Comparison of ENCODE assay signal across 18 cellular contexts in genomic region chr7:118872568-118872967, GRCh38.
DNase-seq lines count a peak whose midpoint lies in the region; ATAC-seq and TF ChIP-seq lines count a peak whose summit lies in the region.
"Had no signal": no experiment of that assay in that cellular context is flagged by ENCODE, and none has a peak within 500 bp of the region (broad histone marks: within the 10 kb centered on the region; RNA-seq: fewer than 3 reads in every experiment).

No MANE protein-coding gene starts in this region.

- H3K27me3 ChIP-seq in HCT116 (ENCODE audit: insufficient read depth, low read length) = no peaks in the 10 kb centered on the region
- H3K27me3 ChIP-seq in RWPE2 (ENCODE audit: insufficient read depth, poor library complexity, severe bottlenecking) = no peaks in the 10 kb centered on the region
- H3K27me3 ChIP-seq: right lobe of liver had no signal

- H4K20me1 ChIP-seq in HCT116 (ENCODE audit: insufficient read depth) = no peaks in the 10 kb centered on the region

- H3K4me3 ChIP-seq in HCT116 (replicated peaks in 1 of 2; ENCODE audit: low read depth in 1 of 2, low read length in 2 of 2) = no peak overlapping the region
- H3K4me3 ChIP-seq in RWPE2 (ENCODE audit: severe bottlenecking) = no peak overlapping the region
- H3K4me3 ChIP-seq: right lobe of liver had no signal

- intact Hi-C loops in HCT116 (cut with micrococcal nuclease) = no loop called here

- peak overlapping the region; percentile 8; the same call in 1 of the 2 replicates for H3K4me2 ChIP-seq in HCT116 (ENCODE audit: low read length)

- H3K9ac ChIP-seq in HCT116 (ENCODE audit: low read length) = no peak overlapping the region

- no peaks in the 10 kb centered on the region for H3K9me3 ChIP-seq in HCT116 (ENCODE audit: control insufficient read depth in 1 of 2, insufficient read depth in 1 of 2, low read depth in 1 of 2, low read length in 2 of 2)
- no peaks in the 10 kb centered on the region for H3K9me3 ChIP-seq in RWPE2 (ENCODE audit: severe bottlenecking)
- H3K9me3 ChIP-seq: right lobe of liver had no signal

- POLR2A ChIA-PET in HCT116 (lab: Charles Lee) = no interaction called here

- RAD21 ChIA-PET in HCT116 (lab: Charles Lee; ENCODE audit: low non-redundant PET in 1 of 2, low total read pairs in 2 of 2, uncharacterized antibody in 2 of 2, unreplicated experiment in 2 of 2) = no interaction called here

- H3K9me2 ChIP-seq in HCT116 (ENCODE audit: insufficient read depth) = no peaks in the 10 kb centered on the region

- ATAC-seq in HCT116 (no peak), RWPE2 (ENCODE audit: low read depth) (peak; percentile 100)
- ATAC-seq: activated CD8-positive, alpha-beta T cell treated with anti-CD3 and anti-CD28 coated beads, Interleukin-2, amount 10 ng/mL, durations not matched to agents 7 days and 5 days; activated naive CD8-positive, alpha-beta T cell treated with anti-CD3 and anti-CD28 coated beads, Interleukin-2, amount 50 U/mL, for 24 hours; activated T-cell treated with anti-CD3 and anti-CD28 coated beads, Interleukin-2, amount 50 U/mL, for 72 hours had no signal

- CTCF ChIA-PET in HCT116 (lab: Charles Lee) = no interaction called here

- peaks cover 0 to 9% of the 10 kb centered on the region in 2 experiments; a peak in 2 of 4 replicates for H3K4me1 ChIP-seq in HCT116 (ENCODE audit: control insufficient read depth in 1 of 2, insufficient read depth in 2 of 2, low read length in 2 of 2)
- H3K4me1 ChIP-seq in RWPE2 (ENCODE audit: insufficient read depth, poor library complexity, severe bottlenecking) = peaks cover 13% of the 10 kb centered on the region
- H3K4me1 ChIP-seq: right lobe of liver had no signal

- H3K27ac ChIP-seq in HCT116 (ENCODE audit: low read depth, low read length) (no peak overlapping the region), RWPE2 (ENCODE audit: poor library complexity, severe bottlenecking) (peak overlapping the region; percentile 43)
- H3K27ac ChIP-seq: right lobe of liver had no signal

- TF ChIP-seq POLR2A in HCT116 (IDR thresholded peaks at IDR 0.05; ENCODE audit: borderline replicate concordance, extremely low read depth, insufficient read depth, insufficient read length) = no peak

- no peak for TF ChIP-seq RAD21 in HCT116 (IDR thresholded peaks at IDR 0.05; ENCODE audit: low read depth)

- H3K79me2 ChIP-seq in HCT116 (ENCODE audit: insufficient read depth, low read length) = no peaks in the 10 kb centered on the region

- TF ChIP-seq CTCF in HCT116 (IDR thresholded peaks at IDR 0.05 in 2 of 3, conservative IDR thresholded peaks at IDR 0.05 in 1 of 3; ENCODE audit: borderline replicate concordance in 1 of 3, insufficient read depth in 1 of 3, low read depth in 2 of 3, low read length in 2 of 3) = no peak
- TF ChIP-seq CTCF in RWPE2 (IDR thresholded peaks at IDR 0.05; ENCODE audit: poor library complexity, severe bottlenecking) = no peak

- BruUV-seq in HCT116 (replicated peaks; lab: Mats Ljungman, UMichigan) = no TSS peak

- H2AFZ ChIP-seq in HCT116 (ENCODE audit: low read depth, low read length, poor library complexity, severe bottlenecking) = peak overlapping the region; percentile 54

- no peaks in the 10 kb centered on the region for H3K36me3 ChIP-seq in HCT116 (ENCODE audit: control insufficient read depth in 1 of 2, insufficient read depth in 2 of 2, low read length in 2 of 2)
- no peaks in the 10 kb centered on the region for H3K36me3 ChIP-seq in RWPE2 (ENCODE audit: low read depth)
- H3K36me3 ChIP-seq: right lobe of liver had no signal

- DNase-seq in A172 (ENCODE audit: low spot score) (peak; percentile 8), HCT116 (ENCODE audit: low read depth, low spot score) (peak; percentile 24), RWPE2 (ENCODE audit: low spot score) (peak; percentile 60), islet precursor cell (peak; percentile 62), iPS-NIHi11 (ENCODE audit: low spot score) (no peak), activated gamma-delta T cell treated with Interleukin-2 at 50 U/mL for 16 hours (no peak)
- DNase-seq in stimulated activated CD4-positive, alpha-beta T cell treated with anti-CD3 and anti-CD28 coated beads, Interleukin-4, amount 100 ng/mL, for 4 hours = no peak
- no peak for DNase-seq in effector CD8-positive, alpha-beta T cell (lab: John Stamatoyannopoulos, UW)
- DNase-seq: activated B cell treated with CpG ODN at 0.5 μM for 24 hours; activated CD8-positive, alpha-beta T cell treated with anti-CD3 and anti-CD28 coated beads, Interleukin-2, amount 10 ng/mL, durations not matched to agents 7 days and 5 days; activated naive CD8-positive, alpha-beta T cell treated with anti-CD3 and anti-CD28 coated beads, Interleukin-2, amount 50 U/mL, for 24 hours; activated T-cell treated with anti-CD3 and anti-CD28 coated beads, Interleukin-2, amount 50 U/mL, for 72 hours; caudate nucleus; CD8-positive, alpha-beta memory T cell; occipital lobe; right lobe of liver; stimulated activated CD4-positive, alpha-beta T cell treated with anti-CD3 and anti-CD28 coated beads, Interleukin-1b, Interleukin-23, amount 100 ng/mL, for 48 hours; T-helper 2 cell had no signal

TF ChIP-seq in HCT116, 20 proteins besides CTCF, POLR2A, EP300 and RAD21:
- peak; percentile 54; the same call in 1 of the 2 replicates for TF ChIP-seq CEBPB (IDR thresholded peaks at IDR 0.05; ENCODE audit: low read depth)
- 0 out of 2 replicates have a peak, but pooled peaks have one; percentile 17 for TF ChIP-seq JUND (IDR thresholded peaks at IDR 0.05)
- TF ChIP-seq POLR2AphosphoS5 (IDR thresholded peaks at IDR 0.05; ENCODE audit: low read depth, low read length) = no peak

Comparison
In these comparisons a context has a peak if more than half of its experiments do, and no peak if none do; other contexts are left out.
1. DNase-seq: peak in A172 (single experiment), HCT116 (single experiment), RWPE2 (single experiment) and islet precursor cell (single experiment); none in stimulated activated CD4-positive, alpha-beta T cell treated with anti-CD3 and anti-CD28 coated beads, Interleukin-4, amount 100 ng/mL, for 4 hours (0 of 2), iPS-NIHi11 (single experiment), activated gamma-delta T cell treated with Interleukin-2 at 50 U/mL for 16 hours (single experiment) and effector CD8-positive, alpha-beta T cell (single experiment).